ENCODE assay signal across 8 cellular contexts in the genomic region with DNA sequence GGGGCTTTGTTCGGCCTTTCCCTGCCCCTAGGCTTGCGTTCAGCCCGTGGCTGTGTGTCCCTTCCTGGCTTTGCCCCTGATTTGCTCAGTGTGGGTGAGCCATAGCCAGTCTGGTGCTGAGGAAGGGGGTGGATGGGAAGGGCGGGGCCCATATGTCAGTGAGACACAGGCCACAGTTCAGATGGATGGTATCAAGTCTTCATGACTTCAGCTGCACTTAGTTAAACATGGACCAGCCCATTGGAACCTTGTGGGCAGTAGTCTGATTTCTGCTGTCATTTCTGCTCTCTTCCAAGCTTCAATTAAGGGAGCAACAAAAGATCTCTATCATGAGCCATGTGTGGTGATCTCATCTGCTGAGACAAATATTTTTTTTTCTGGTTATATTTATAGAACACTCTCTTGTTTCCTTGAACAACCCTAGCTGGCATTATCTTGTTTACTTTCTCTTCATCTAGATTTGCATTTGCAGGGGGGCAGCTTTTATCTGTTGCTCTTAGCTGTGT. TPM values are rescaled to one million over a fixed set of nuclear protein-coding genes. Genes with fewer than 3 reads are reported as not detected.
DNase-seq lines count a peak whose midpoint lies in the region; ATAC-seq and TF ChIP-seq lines count a peak whose summit lies in the region.

No MANE protein-coding gene starts in this region.

- H3K36me3 Mint-ChIP-seq in activated naive CD8-positive, alpha-beta T cell treated with anti-CD3 and anti-CD28 coated beads, Interleukin-2, amount 50 U/mL, for 24 hours (ENCODE audit: low read depth): no peaks in the 10 kb centered on the region
- H3K36me3 Mint-ChIP-seq in activated naive CD8-positive, alpha-beta T cell treated with anti-CD3 and anti-CD28 coated beads for 36 hours: no peaks in the 10 kb centered on the region
- H3K36me3 Mint-ChIP-seq in activated CD4-positive, alpha-beta T cell treated with anti-CD3 and anti-CD28 coated beads, Interleukin-2, amount 10 ng/mL, durations not matched to agents 24 days and 14 days (ENCODE audit: low read depth): no peaks in the 10 kb centered on the region

- H3K4me3 Mint-ChIP-seq in activated naive CD8-positive, alpha-beta T cell treated with anti-CD3 and anti-CD28 coated beads, Interleukin-2, amount 50 U/mL, for 24 hours: no peak overlapping the region
- H3K4me3 Mint-ChIP-seq in activated naive CD8-positive, alpha-beta T cell treated with anti-CD3 and anti-CD28 coated beads for 36 hours: no peak overlapping the region
- no peak overlapping the region for H3K4me3 Mint-ChIP-seq in activated CD4-positive, alpha-beta T cell treated with anti-CD3 and anti-CD28 coated beads, Interleukin-2, amount 10 ng/mL, durations not matched to agents 24 days and 14 days

- no peak overlapping the region for H3K4me3 ChIP-seq in skin epidermis

- no peak for DNase-seq in activated naive CD8-positive, alpha-beta T cell treated with anti-CD3 and anti-CD28 coated beads, Interleukin-2, amount 50 U/mL, for 24 hours
- no peak for DNase-seq in activated naive CD8-positive, alpha-beta T cell treated with anti-CD3 and anti-CD28 coated beads for 36 hours
- DNase-seq in globus pallidus (ENCODE audit: low spot score): peak; percentile 92
- DNase-seq in activated CD4-positive, alpha-beta T cell treated with anti-CD3 and anti-CD28 coated beads, Interleukin-2, amount 10 ng/mL, durations not matched to agents 24 days and 14 days: no peak
- no peak for DNase-seq in RKO (ENCODE audit: low spot score)

- ATAC-seq in activated naive CD8-positive, alpha-beta T cell treated with anti-CD3 and anti-CD28 coated beads, Interleukin-2, amount 50 U/mL, for 24 hours: peak; percentile 38
- ATAC-seq in SK-N-SH treated with all-trans-retinoic acid at 6 μM for 48 hours (peak; percentile 93), GM19455 (IDR thresholded peaks at IDR 0.05; ENCODE audit: unreplicated experiment) (no peak)

- H3K27ac ChIP-seq in skin epidermis: peak overlapping the region in 20 of 21 experiments; percentile 22 to 82 (median 54)

- H3K27ac Mint-ChIP-seq in activated naive CD8-positive, alpha-beta T cell treated with anti-CD3 and anti-CD28 coated beads, Interleukin-2, amount 50 U/mL, for 24 hours: peak overlapping the region; percentile 26
- no peak overlapping the region for H3K27ac Mint-ChIP-seq in activated naive CD8-positive, alpha-beta T cell treated with anti-CD3 and anti-CD28 coated beads for 36 hours
- H3K27ac Mint-ChIP-seq in activated CD4-positive, alpha-beta T cell treated with anti-CD3 and anti-CD28 coated beads, Interleukin-2, amount 10 ng/mL, durations not matched to agents 24 days and 14 days: no peak overlapping the region

- intact Hi-C loops in activated CD4-positive, alpha-beta T cell treated with anti-CD3 and anti-CD28 coated beads, Interleukin-2, amount 10 ng/mL, durations not matched to agents 24 days and 14 days (cut with micrococcal nuclease): no loop called here

- H3K4me1 Mint-ChIP-seq in activated naive CD8-positive, alpha-beta T cell treated with anti-CD3 and anti-CD28 coated beads, Interleukin-2, amount 50 U/mL, for 24 hours: peaks cover 13% of the 10 kb centered on the region
- H3K4me1 Mint-ChIP-seq in activated naive CD8-positive, alpha-beta T cell treated with anti-CD3 and anti-CD28 coated beads for 36 hours: peaks cover 2% of the 10 kb centered on the region
- H3K4me1 Mint-ChIP-seq in activated CD4-positive, alpha-beta T cell treated with anti-CD3 and anti-CD28 coated beads, Interleukin-2, amount 10 ng/mL, durations not matched to agents 24 days and 14 days: peaks cover 2% of the 10 kb centered on the region

- no peaks in the 10 kb centered on the region for H3K9me3 Mint-ChIP-seq in activated naive CD8-positive, alpha-beta T cell treated with anti-CD3 and anti-CD28 coated beads, Interleukin-2, amount 50 U/mL, for 24 hours
- no peaks in the 10 kb centered on the region for H3K9me3 Mint-ChIP-seq in activated naive CD8-positive, alpha-beta T cell treated with anti-CD3 and anti-CD28 coated beads for 36 hours
- no peaks in the 10 kb centered on the region for H3K9me3 Mint-ChIP-seq in activated CD4-positive, alpha-beta T cell treated with anti-CD3 and anti-CD28 coated beads, Interleukin-2, amount 10 ng/mL, durations not matched to agents 24 days and 14 days

- H3K27me3 Mint-ChIP-seq in activated naive CD8-positive, alpha-beta T cell treated with anti-CD3 and anti-CD28 coated beads, Interleukin-2, amount 50 U/mL, for 24 hours: peaks cover 3% of the 10 kb centered on the region
- peaks cover 4% of the 10 kb centered on the region for H3K27me3 Mint-ChIP-seq in activated naive CD8-positive, alpha-beta T cell treated with anti-CD3 and anti-CD28 coated beads for 36 hours
- peaks cover 12% of the 10 kb centered on the region for H3K27me3 Mint-ChIP-seq in activated CD4-positive, alpha-beta T cell treated with anti-CD3 and anti-CD28 coated beads, Interleukin-2, amount 10 ng/mL, durations not matched to agents 24 days and 14 days

TF ChIP-seq in SK-N-SH treated with all-trans-retinoic acid at 6 μM for 48 hours, 23 proteins besides CTCF, POLR2A, EP300 and RAD21 (continues in another document):
- TF ChIP-seq, protein P1, sequence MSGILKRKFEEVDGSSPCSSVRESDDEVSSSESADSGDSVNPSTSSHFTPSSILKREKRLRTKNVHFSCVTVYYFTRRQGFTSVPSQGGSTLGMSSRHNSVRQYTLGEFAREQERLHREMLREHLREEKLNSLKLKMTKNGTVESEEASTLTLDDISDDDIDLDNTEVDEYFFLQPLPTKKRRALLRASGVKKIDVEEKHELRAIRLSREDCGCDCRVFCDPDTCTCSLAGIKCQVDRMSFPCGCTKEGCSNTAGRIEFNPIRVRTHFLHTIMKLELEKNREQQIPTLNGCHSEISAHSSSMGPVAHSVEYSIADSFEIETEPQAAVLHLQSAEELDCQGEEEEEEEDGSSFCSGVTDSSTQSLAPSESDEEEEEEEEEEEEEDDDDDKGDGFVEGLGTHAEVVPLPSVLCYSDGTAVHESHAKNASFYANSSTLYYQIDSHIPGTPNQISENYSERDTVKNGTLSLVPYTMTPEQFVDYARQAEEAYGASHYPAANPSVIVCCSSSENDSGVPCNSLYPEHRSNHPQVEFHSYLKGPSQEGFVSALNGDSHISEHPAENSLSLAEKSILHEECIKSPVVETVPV (CRISPR knock-in tag; IDR thresholded peaks at IDR 0.05): no peak
- TF ChIP-seq BACH2 (CRISPR knock-in tag; IDR thresholded peaks at IDR 0.05; ENCODE audit: borderline replicate concordance) (no peak), PATZ1 (CRISPR knock-in tag; IDR thresholded peaks at IDR 0.05; ENCODE audit: borderline replicate concordance) (no peak), TOX (CRISPR knock-in tag; IDR thresholded peaks at IDR 0.05; ENCODE audit: borderline replicate concordance) (no peak), ZNF70 (CRISPR knock-in tag; IDR thresholded peaks at IDR 0.05) (no peak), ISL1 (CRISPR knock-in tag; IDR thresholded peaks at IDR 0.05) (peak; percentile 92), ZNF8 (CRISPR knock-in tag; IDR thresholded peaks at IDR 0.05) (no peak), CSDC2 (CRISPR knock-in tag; IDR thresholded peaks at IDR 0.05) (peak; percentile 82), PPARA (CRISPR knock-in tag; IDR thresholded peaks at IDR 0.05; ENCODE audit: borderline replicate concordance) (no peak), ZC3H10 (CRISPR knock-in tag; IDR thresholded peaks at IDR 0.05) (no peak), POU6F1 (CRISPR knock-in tag; IDR thresholded peaks at IDR 0.05; ENCODE audit: borderline replicate concordance, low read depth) (no peak; the same call in 1 of the 2 replicates), SNAI2 (CRISPR knock-in tag; IDR thresholded peaks at IDR 0.05) (peak; percentile 59; the same call in 1 of the 2 replicates), ARNTL (CRISPR knock-in tag; IDR thresholded peaks at IDR 0.05; ENCODE audit: borderline replicate concordance, low read depth) (no peak)

RNA-seq across cellular contexts. Expression of gene PEX26, which starts 21.6 kb away (rescaled TPM):
- total RNA-seq in activated naive CD8-positive, alpha-beta T cell treated with anti-CD3 and anti-CD28 coated beads for 36 hours: 10 to 100 TPM; 65.5 to 67.2 TPM
- total RNA-seq in activated CD4-positive, alpha-beta T cell treated with anti-CD3 and anti-CD28 coated beads, Interleukin-2, amount 10 ng/mL, durations not matched to agents 24 days and 14 days: 53.5 and 54.0 TPM in 2 replicates

RNA-seq across cellular contexts. Expression of gene MICAL3, which starts 31.9 kb away (rescaled TPM):
- total RNA-seq in activated naive CD8-positive, alpha-beta T cell treated with anti-CD3 and anti-CD28 coated beads for 36 hours: 10 to 100 TPM; 36.6 to 41.3 TPM
- total RNA-seq in activated CD4-positive, alpha-beta T cell treated with anti-CD3 and anti-CD28 coated beads, Interleukin-2, amount 10 ng/mL, durations not matched to agents 24 days and 14 days: 47.0 and 51.2 TPM in 2 replicates

RNA-seq across cellular contexts. Expression of gene TUBA8, which starts 54.4 kb away (rescaled TPM):
- total RNA-seq in activated naive CD8-positive, alpha-beta T cell treated with anti-CD3 and anti-CD28 coated beads for 36 hours: 1 to 10 TPM; 1.2 to 1.5 TPM
- 1.2 and 1.7 TPM in 2 replicates for total RNA-seq in activated CD4-positive, alpha-beta T cell treated with anti-CD3 and anti-CD28 coated beads, Interleukin-2, amount 10 ng/mL, durations not matched to agents 24 days and 14 days
